In the genomic region with DNA sequence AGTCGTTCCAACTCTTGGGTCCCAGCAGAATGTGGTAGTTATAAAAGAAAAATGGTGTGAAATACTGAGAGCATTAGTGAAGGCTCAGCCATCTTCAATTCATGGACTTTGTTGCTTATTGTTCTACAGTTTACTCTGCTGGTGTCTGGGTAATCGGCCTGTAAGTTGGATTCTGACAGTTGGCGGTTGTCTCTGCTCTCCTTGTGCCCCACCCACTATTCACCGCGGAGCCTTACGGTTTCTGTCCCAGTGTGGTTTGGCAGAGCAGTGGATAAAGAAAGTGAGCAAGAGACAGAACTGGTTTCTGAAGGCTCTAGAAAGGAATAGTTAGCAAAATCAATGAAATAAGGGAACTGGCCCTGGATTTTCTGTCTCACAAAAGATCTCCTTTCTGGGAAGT, we compare ENCODE assay signal across 1 cellular context.
A peak's percentile ranks its signal among the peaks of the same experiment; 100 is the strongest.
TF ChIP-seq lines count a peak whose summit lies in the region.

No MANE protein-coding gene starts in this region.

TF ChIP-seq in HepG2, 621 proteins besides CTCF, POLR2A, EP300 and RAD21:
- TF ChIP-seq SOX13 (IDR thresholded peaks at IDR 0.05) (no peak), SOX13 (CRISPR knock-in tag; conservative IDR thresholded peaks at IDR 0.05 in 1 of 2, IDR thresholded peaks at IDR 0.05 in 1 of 2) (no peak), ZNF672 (CRISPR knock-in tag; IDR thresholded peaks at IDR 0.05) (no peak), NAIF1 (CRISPR knock-in tag; IDR thresholded peaks at IDR 0.05; ENCODE audit: borderline replicate concordance) (no peak), ELF3 (CRISPR knock-in tag; IDR thresholded peaks at IDR 0.05) (no peak), NFE2 (CRISPR knock-in tag; IDR thresholded peaks at IDR 0.05) (no peak), ZBTB33 (CRISPR knock-in tag; IDR thresholded peaks at IDR 0.05) (0 out of 2 replicates have a peak, but pooled peaks have one; percentile 30)
